In genomic region chr3:36679384-36680200, GRCh38 we compare ENCODE assay signal across 10 cellular contexts.
A peak's percentile ranks its signal among the peaks of the same experiment; 100 is the strongest.
DNase-seq lines count a peak whose midpoint lies in the region; ATAC-seq, FAIRE-seq and TF ChIP-seq lines count a peak whose summit lies in the region.
"Had no signal": no experiment of that assay in that cellular context is flagged by ENCODE, and none has a peak within 500 bp of the region (broad histone marks: within the 10 kb centered on the region; RNA-seq: fewer than 3 reads in every experiment).

No MANE protein-coding gene starts in this region.

- peak overlapping the region; percentile 12 for H3K4me3 ChIP-seq in kidney (ENCODE audit: low read length in 2 of 2)
- H3K4me3 ChIP-seq: ascending aorta, left ventricle myocardium inferior had no signal

- no peaks in the 10 kb centered on the region for H3K36me3 ChIP-seq in kidney (ENCODE audit: control insufficient read depth in 1 of 2, insufficient read depth in 2 of 2, low read length in 2 of 2)
- H3K36me3 ChIP-seq: ascending aorta, left ventricle myocardium inferior had no signal

- intact Hi-C loops in kidney (cut with DNase I), result no loop called here

- H3K4me1 ChIP-seq in kidney (ENCODE audit: control insufficient read depth in 1 of 2, insufficient read depth in 1 of 2, low read depth in 1 of 2, low read length in 2 of 2), result peaks cover 0 to 6% of the 10 kb centered on the region in 2 donors
- H3K4me1 ChIP-seq: ascending aorta, left ventricle myocardium inferior had no signal

- FAIRE-seq in kidney (lab: Jason Lieb, UNC), result no peak

- no peak overlapping the region for H3K9ac ChIP-seq in kidney (ENCODE audit: low read length in 2 of 2)

- ATAC-seq in GM18499 (IDR thresholded peaks at IDR 0.05; ENCODE audit: insufficient read depth, unreplicated experiment) (peak; percentile 45), HG02852 (IDR thresholded peaks at IDR 0.05; ENCODE audit: unreplicated experiment) (peak; percentile 59), HG03097 (IDR thresholded peaks at IDR 0.05; ENCODE audit: low FRiP score, unreplicated experiment) (no peak), HG03521 (IDR thresholded peaks at IDR 0.05; ENCODE audit: unreplicated experiment) (no peak), GM21737 (IDR thresholded peaks at IDR 0.05; ENCODE audit: unreplicated experiment) (no peak), HG02840 (IDR thresholded peaks at IDR 0.05; ENCODE audit: low FRiP score, unreplicated experiment) (no peak)

- H3K9me3 ChIP-seq in kidney (ENCODE audit: control insufficient read depth in 1 of 2, low read length in 2 of 2), result peaks cover 7 to 17% of the 10 kb centered on the region in 2 donors

- TF ChIP-seq CTCF in kidney (IDR thresholded peaks at IDR 0.05; ENCODE audit: borderline replicate concordance, extremely low read depth, insufficient read depth), result no peak

- DNase-seq in RPMI7951 (ENCODE audit: low read depth), result peak; percentile 75
- DNase-seq in kidney, result no peak
- DNase-seq: left ventricle myocardium inferior had no signal

- H3K27ac ChIP-seq in kidney (ENCODE audit: low read depth in 2 of 2, low read length in 2 of 2), result no peak overlapping the region
- H3K27ac ChIP-seq: ascending aorta, left ventricle myocardium inferior had no signal

Comparison
In these comparisons a context has a peak if more than half of its experiments do, and no peak if none do; other contexts are left out.
1. ATAC-seq: peak in GM18499 (single experiment) and HG02852 (single experiment); none in HG03097 (single experiment), HG03521 (single experiment), GM21737 (single experiment) and HG02840 (single experiment).